ENCODE assay signal across 19 cellular contexts in the genomic region with DNA sequence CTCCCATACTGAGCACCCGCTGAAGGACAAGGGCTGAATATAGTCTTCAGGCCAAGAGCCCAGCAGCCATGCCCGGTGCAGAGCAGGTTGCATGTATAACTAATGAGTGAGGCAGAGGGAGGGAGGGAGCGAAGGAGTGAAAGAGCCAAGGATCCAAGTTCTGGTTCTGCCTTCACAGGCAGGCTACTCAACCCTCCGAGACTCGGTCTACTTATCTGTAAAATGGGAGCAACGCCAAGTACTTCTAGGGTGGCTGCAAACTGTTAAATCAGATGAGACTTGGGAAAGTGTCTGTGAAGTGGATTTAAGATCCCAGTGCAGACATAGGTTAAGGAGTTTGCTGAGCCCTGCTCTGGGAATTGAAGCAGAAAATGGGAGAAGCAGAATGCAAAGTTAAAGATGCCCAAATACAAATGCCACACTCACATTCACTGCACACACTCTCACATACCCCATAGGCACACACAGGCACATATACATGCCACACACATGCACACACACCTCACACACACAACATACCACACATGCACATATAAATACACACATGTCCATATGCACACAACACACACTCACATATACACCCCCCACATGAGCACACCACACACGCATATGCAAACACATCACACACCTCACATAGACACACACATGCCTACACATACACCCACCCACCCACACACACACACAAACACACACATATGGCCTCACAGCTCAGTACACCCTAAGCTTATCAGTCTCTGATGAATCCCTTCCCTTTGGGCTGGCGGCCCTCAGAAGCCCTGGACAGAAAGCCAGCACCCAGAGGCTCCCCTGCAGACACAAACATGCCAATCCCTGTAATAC.
DNase-seq lines count a peak whose midpoint lies in the region; ATAC-seq, FAIRE-seq and TF ChIP-seq lines count a peak whose summit lies in the region.
"Had no signal": no experiment of that assay in that cellular context is flagged by ENCODE, and none has a peak within 500 bp of the region (broad histone marks: within the 10 kb centered on the region; RNA-seq: fewer than 3 reads in every experiment).

No MANE protein-coding gene starts in this region.

- H2AFZ ChIP-seq in K562 (ENCODE audit: low read depth, low read length) (no peak overlapping the region), neuronal stem cell (ENCODE audit: low read length) (no peak overlapping the region)
- H2AFZ ChIP-seq: parathyroid adenoma had no signal

- no peaks in the 10 kb centered on the region for H3K36me3 Mint-ChIP-seq in activated naive CD4-positive, alpha-beta T cell treated with anti-CD3 and anti-CD28 coated beads, Interleukin-2, amount 50 U/mL, for 24 hours
- no peaks in the 10 kb centered on the region for H3K36me3 Mint-ChIP-seq in activated naive CD4-positive, alpha-beta T cell treated with anti-CD3 and anti-CD28 coated beads, Interleukin-2, amount 50 U/mL, for 72 hours

- H3K9me3 ChIP-seq in K562 (replicated peaks; ENCODE audit: control insufficient read depth, insufficient read depth, low read depth, low read length) (no peaks in the 10 kb centered on the region), neuronal stem cell (replicated peaks in 1 of 2; ENCODE audit: control insufficient read depth in 2 of 2, insufficient read depth in 1 of 2, low read depth in 1 of 2, low read length in 2 of 2) (peaks cover 0 to 1% of the 10 kb centered on the region in 2 donors)
- H3K9me3 ChIP-seq: gastroesophageal sphincter had no signal

- H3K4me2 ChIP-seq in K562 (ENCODE audit: insufficient read depth, low read length) (no peak overlapping the region), neuronal stem cell (ENCODE audit: insufficient read depth, low read length, poor library complexity, severe bottlenecking) (no peak overlapping the region)
- H3K4me2 ChIP-seq: KMS-11 had no signal

- peak overlapping the region; percentile 85 for H3K4me3 Mint-ChIP-seq in activated naive CD4-positive, alpha-beta T cell treated with anti-CD3 and anti-CD28 coated beads, Interleukin-2, amount 50 U/mL, for 24 hours
- H3K4me3 Mint-ChIP-seq: activated B cell treated with CpG ODN at 0.5 μM for 24 hours had no signal

- no peaks in the 10 kb centered on the region for H3K27me3 Mint-ChIP-seq in activated naive CD4-positive, alpha-beta T cell treated with anti-CD3 and anti-CD28 coated beads, Interleukin-2, amount 50 U/mL, for 24 hours
- H3K27me3 Mint-ChIP-seq: activated B cell treated with CpG ODN at 0.5 μM for 24 hours had no signal

- no peak overlapping the region for H2BK12ac ChIP-seq in neuronal stem cell (ENCODE audit: low read length)

- H3K9ac ChIP-seq in K562 (ENCODE audit: insufficient read depth in 1 of 2, low read depth in 2 of 2, low read length in 2 of 2) (0 out of 4 replicates have a peak overlapping the region, but pooled peaks of 1 of the 2 experiments have one; percentile 18), neuronal stem cell (ENCODE audit: low read depth, low read length, poor library complexity) (no peak overlapping the region)
- H3K9ac ChIP-seq: KMS-11, parathyroid adenoma had no signal

- no peak for TF ChIP-seq EP300 in K562 (IDR thresholded peaks at IDR 0.05; ENCODE audit: low read length)

- no peak overlapping the region for H2BK5ac ChIP-seq in neuronal stem cell (ENCODE audit: low read length)

- H3K14ac ChIP-seq in neuronal stem cell (ENCODE audit: low read length), result peak overlapping the region; percentile 28

- DNase-seq in activated naive CD4-positive, alpha-beta T cell treated with anti-CD3 and anti-CD28 coated beads, Interleukin-2, amount 50 U/mL, for 72 hours (ENCODE audit: low spot score in 2 of 2), result no peak
- DNase-seq in HTR-8/SVneo (ENCODE audit: insufficient read length, low spot score) (no peak), K562 (ENCODE audit: extremely low read depth in 1 of 4, low spot score in 3 of 4) (no peak), neuronal stem cell (ENCODE audit: low spot score) (no peak), NCI-H69 (lab: John Stamatoyannopoulos, UW) (no peak), activated gamma-delta T cell treated with Interleukin-2 at 50 U/mL for 16 hours (no peak)
- DNase-seq: activated B cell treated with CpG ODN at 0.5 μM for 24 hours; dorsolateral prefrontal cortex; EL; NCI-H2029; NCI-H446 treated with DMSO at 0.1 percent for 48 hours; stimulated activated CD4-positive, alpha-beta T cell treated with anti-CD3 and anti-CD28 coated beads, Interleukin-1b, Interleukin-23, amount 100 ng/mL, for 48 hours had no signal

- H3K23ac ChIP-seq in neuronal stem cell (ENCODE audit: low read depth, low read length, poor library complexity), result peak overlapping the region; percentile 9

- peak overlapping the region; percentile 5 for H2BK15ac ChIP-seq in neuronal stem cell (ENCODE audit: low read length)

- H3K27ac ChIP-seq in K562 (ENCODE audit: extremely low read depth, low read depth, low read length) (no peak overlapping the region), neuronal stem cell (replicated peaks; ENCODE audit: low read length) (no peak overlapping the region)
- H3K27ac ChIP-seq: cardiac muscle cell, KMS-11, parathyroid adenoma had no signal

- no peak overlapping the region for H2BK120ac ChIP-seq in neuronal stem cell (ENCODE audit: low read depth, low read length)

- WGBS in K562 (ENCODE audit: insufficient coverage, low coverage, missing lambda C conversion rate), result 47% methylated on average over 8 of the region's 8 CpGs
- whole genome bisulfite sequencing in neuronal stem cell (ENCODE audit: extremely low coverage in 2 of 2, insufficient read length in 2 of 2, insufficient replicate concordance in 1 of 2), 2 donors, result no CpG with 5 or more reads among the region's 8 CpGs

- H3K36me3 ChIP-seq in K562 (ENCODE audit: control insufficient read depth, insufficient read depth, low read length) (no peaks in the 10 kb centered on the region; the same call in 2 of the 3 replicates), neuronal stem cell (replicated peaks in 1 of 2; ENCODE audit: control insufficient read depth in 2 of 2, insufficient read depth in 2 of 2, low read length in 2 of 2) (no peaks in the 10 kb centered on the region)
- H3K36me3 ChIP-seq: cardiac muscle cell, gastroesophageal sphincter had no signal

- in situ Hi-C loops in K562 (cut with MboI), result no loop called here

- H3K79me2 ChIP-seq in K562 (ENCODE audit: control insufficient read depth, insufficient read depth, low read length), result no peaks in the 10 kb centered on the region

- H3K4ac ChIP-seq in neuronal stem cell (ENCODE audit: low read length), result no peak overlapping the region

- H3K9me3 Mint-ChIP-seq in activated naive CD4-positive, alpha-beta T cell treated with anti-CD3 and anti-CD28 coated beads, Interleukin-2, amount 50 U/mL, for 24 hours, result no peaks in the 10 kb centered on the region
- H3K9me3 Mint-ChIP-seq in activated naive CD4-positive, alpha-beta T cell treated with anti-CD3 and anti-CD28 coated beads, Interleukin-2, amount 50 U/mL, for 72 hours, result no peaks in the 10 kb centered on the region
- H3K9me3 Mint-ChIP-seq: activated B cell treated with CpG ODN at 0.5 μM for 24 hours had no signal

- H3K4me1 Mint-ChIP-seq in activated naive CD4-positive, alpha-beta T cell treated with anti-CD3 and anti-CD28 coated beads, Interleukin-2, amount 50 U/mL, for 24 hours, result peaks cover 77% of the 10 kb centered on the region

- FAIRE-seq in HTR-8/SVneo (lab: Jason Lieb, UNC) (peak; percentile 79), K562 (lab: Jason Lieb, UNC) (peak; percentile 65)

- BruUV-seq in K562 (replicated peaks; lab: Mats Ljungman, UMichigan), result no TSS peak

- no peak overlapping the region for H2AK5ac ChIP-seq in neuronal stem cell (ENCODE audit: low read depth, low read length)

- H4K91ac ChIP-seq in neuronal stem cell (ENCODE audit: low read depth, low read length, poor library complexity), result no peak overlapping the region

- H3K27me3 ChIP-seq in K562 (ENCODE audit: control insufficient read depth in 2 of 2, insufficient read depth in 2 of 2, low read length in 2 of 2) (no peaks in the 10 kb centered on the region), neuronal stem cell (ENCODE audit: control insufficient read depth in 3 of 3, insufficient read depth in 3 of 3, low read depth in 1 of 3, low read length in 3 of 3) (no peaks in the 10 kb centered on the region)
- H3K27me3 ChIP-seq: cardiac muscle cell, gastroesophageal sphincter had no signal

- no peak for TF ChIP-seq RAD21 in K562 (CRISPR knock-in tag; conservative IDR thresholded peaks at IDR 0.05 in 1 of 2, IDR thresholded peaks at IDR 0.05 in 1 of 2)

- no peak overlapping the region for H3K18ac ChIP-seq in neuronal stem cell (ENCODE audit: low read length)

- H3K27ac Mint-ChIP-seq in activated naive CD4-positive, alpha-beta T cell treated with anti-CD3 and anti-CD28 coated beads, Interleukin-2, amount 50 U/mL, for 24 hours, result peak overlapping the region; percentile 30
- peak overlapping the region in 1 of 2 donors; percentile 90 for H3K27ac Mint-ChIP-seq in activated naive CD4-positive, alpha-beta T cell treated with anti-CD3 and anti-CD28 coated beads, Interleukin-2, amount 50 U/mL, for 72 hours
- H3K27ac Mint-ChIP-seq: activated B cell treated with CpG ODN at 0.5 μM for 24 hours had no signal

- H3K4me3 ChIP-seq in K562 (no peak overlapping the region), neuronal stem cell (ENCODE audit: low read length in 2 of 2) (no peak overlapping the region)
- H3K4me3 ChIP-seq: cardiac muscle cell, gastroesophageal sphincter had no signal

- no peak for TF ChIP-seq POLR2A in K562 (conservative IDR thresholded peaks at IDR 0.05)

- no peak for ATAC-seq in activated naive CD4-positive, alpha-beta T cell treated with anti-CD3 and anti-CD28 coated beads, Interleukin-2, amount 50 U/mL, for 72 hours
- no peak for ATAC-seq in K562
- ATAC-seq in GM21825 (IDR thresholded peaks at IDR 0.05; ENCODE audit: unreplicated experiment), result no peak
- ATAC-seq: gastroesophageal sphincter, left ventricle myocardium superior had no signal

- CTCF ChIA-PET in K562 (lab: Yijun Ruan, JAX; ENCODE audit: low intra/inter-chr PET ratio), result no interaction called here

- H4K8ac ChIP-seq in neuronal stem cell (ENCODE audit: low read depth, low read length), result no peak overlapping the region

- peaks cover 12% of the 10 kb centered on the region for H4K20me1 ChIP-seq in K562 (replicated peaks; ENCODE audit: control insufficient read depth, insufficient read depth, low read length)

- no peak for TF ChIP-seq CTCF in K562 (IDR thresholded peaks at IDR 0.05 in 2 of 3, conservative IDR thresholded peaks at IDR 0.05 in 1 of 3; ENCODE audit: insufficient read depth in 2 of 3, low read depth in 1 of 3, low read length in 3 of 3)

- POLR2A ChIA-PET in K562 (lab: Yijun Ruan, JAX), result interaction anchor here (0.6 to 1.4 kb wide), 5 partner anchors 14 to 159 kb away, joined by 3 to 5 read pairs (median 3); a partner anchor contains a TSS

- H3K9me1 ChIP-seq in K562 (ENCODE audit: control insufficient read depth, insufficient read depth, low read length), result peaks cover 4% of the 10 kb centered on the region

- no peaks in the 10 kb centered on the region for H3K79me1 ChIP-seq in neuronal stem cell (ENCODE audit: low read depth, low read length)

- intact Hi-C loops in K562 (cut with micrococcal nuclease), result no loop called here

- H3K4me1 ChIP-seq in K562 (replicated peaks in 1 of 2; ENCODE audit: control insufficient read depth in 2 of 2, insufficient read depth in 2 of 2, low read length in 2 of 2) (peaks cover 13 to 26% of the 10 kb centered on the region in 2 experiments; a peak in 4 of 5 replicates), neuronal stem cell (ENCODE audit: control insufficient read depth in 2 of 2, insufficient read depth in 1 of 2, low read depth in 1 of 2, low read length in 2 of 2) (peaks cover 14 to 24% of the 10 kb centered on the region in 2 donors)
